5 cellular contexts compared by ENCODE assay signal in the genomic region with DNA sequence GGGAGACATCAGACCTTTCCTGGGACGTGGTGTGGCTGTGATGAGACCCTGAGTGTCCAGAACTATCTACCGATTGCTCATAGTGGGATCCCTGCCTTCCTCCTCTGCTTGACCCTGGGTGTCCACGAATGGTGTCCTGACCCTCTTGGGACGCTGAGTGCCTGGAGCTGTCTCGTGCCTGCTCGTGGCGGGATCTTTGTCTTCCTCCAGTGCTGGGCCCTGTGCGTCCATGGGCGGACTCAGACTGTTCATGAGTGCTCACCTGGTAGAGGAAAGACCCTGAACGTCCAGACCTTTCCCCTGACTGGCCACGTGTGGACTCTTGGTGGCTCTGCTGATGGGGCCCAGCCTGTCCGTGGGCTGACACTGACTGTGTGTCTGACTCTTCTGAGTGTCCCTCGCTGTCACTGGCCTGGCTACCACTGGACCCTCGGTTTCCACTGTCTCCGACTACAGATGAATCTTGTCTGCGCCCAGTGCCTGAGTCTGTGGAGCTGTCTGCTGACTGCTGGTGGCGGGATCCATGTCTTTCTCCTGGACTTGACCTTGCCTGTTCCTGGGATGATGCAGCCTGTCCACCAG. TPM values are rescaled to one million over a fixed set of nuclear protein-coding genes. Genes with fewer than 3 reads are reported as not detected.
"Had no signal": no experiment of that assay in that cellular context is flagged by ENCODE, and none has a peak within 500 bp of the region (broad histone marks: within the 10 kb centered on the region; RNA-seq: fewer than 3 reads in every experiment).

No MANE protein-coding gene starts in this region.

RNA-seq across cellular contexts. Expression of a gene that starts 15.6 kb away (rescaled TPM):
- total RNA-seq: K562, PC-3, SK-MEL-5 had no signal
- polyA plus RNA-seq: K562 had no signal

RNA-seq across cellular contexts. Expression of a gene that starts 50.4 kb away (rescaled TPM):
- total RNA-seq: K562, M059J, PC-3, SJCRH30, SK-MEL-5 had no signal
- polyA plus RNA-seq: K562 had no signal
